In genomic region chr5:132362086-132362485, GRCh38 we compare ENCODE assay signal across 32 cellular contexts.
"Had no signal": no experiment of that assay in that cellular context is flagged by ENCODE, and none has a peak within 500 bp of the region (broad histone marks: within the 10 kb centered on the region; RNA-seq: fewer than 3 reads in every experiment).

No MANE protein-coding gene starts in this region.

- H3K4me3 ChIP-seq: adrenal gland, ascending aorta had no signal

- H3K9me3 ChIP-seq: adrenal gland, ascending aorta had no signal

- H3K27me3 Mint-ChIP-seq: activated CD4-positive, alpha-beta memory T cell treated with anti-CD3 and anti-CD28 coated beads for 36 hours; activated CD4-positive, alpha-beta T cell treated with anti-CD3 and anti-CD28 coated beads for 36 hours; activated CD8-positive, alpha-beta memory T cell treated with anti-CD3 and anti-CD28 coated beads, Interleukin-2, amount 10 ng/mL, durations not matched to agents 7 days and 5 days; activated naive CD4-positive, alpha-beta T cell treated with anti-CD3 and anti-CD28 coated beads, Interleukin-2, amount 50 U/mL, for 24 hours; activated naive CD8-positive, alpha-beta T cell treated with anti-CD3 and anti-CD28 coated beads for 36 hours; activated naive CD8-positive, alpha-beta T cell treated with anti-CD3 and anti-CD28 coated beads, Interleukin-2, amount 50 U/mL, for 24 hours; brain; effector memory CD8-positive, alpha-beta T cell; T-helper 17 cell had no signal

- H3K36me3 Mint-ChIP-seq: activated CD4-positive, alpha-beta memory T cell treated with anti-CD3 and anti-CD28 coated beads for 36 hours; activated CD8-positive, alpha-beta memory T cell treated with anti-CD3 and anti-CD28 coated beads, Interleukin-2, amount 10 ng/mL, durations not matched to agents 7 days and 5 days; activated naive CD8-positive, alpha-beta T cell treated with anti-CD3 and anti-CD28 coated beads for 36 hours had no signal

- H3K9me3 Mint-ChIP-seq: activated CD4-positive, alpha-beta memory T cell treated with anti-CD3 and anti-CD28 coated beads for 36 hours; activated CD4-positive, alpha-beta T cell treated with anti-CD3 and anti-CD28 coated beads, Interleukin-2, amount 10 ng/mL, durations not matched to agents 24 days and 14 days; activated naive CD4-positive, alpha-beta T cell treated with anti-CD3 and anti-CD28 coated beads for 36 hours; activated naive CD4-positive, alpha-beta T cell treated with anti-CD3 and anti-CD28 coated beads, Interleukin-2, amount 50 U/mL, for 24 hours; activated naive CD8-positive, alpha-beta T cell treated with anti-CD3 and anti-CD28 coated beads for 36 hours; activated naive CD8-positive, alpha-beta T cell treated with anti-CD3 and anti-CD28 coated beads, Interleukin-2, amount 50 U/mL, for 24 hours; activated T-helper 1 cell treated with anti-CD3 and anti-CD28 coated beads, Interleukin-12 subunit alpha, Interleukin-12 subunit beta, Interleukin-2, Interleukin-4 antibody, amounts not matched to agents 30 ng/mL and 10 ng/mL and 1 ng/mL, durations not matched to agents 14 hours and 24 hours and 36 hours; activated T-helper 2 cell treated with anti-CD3 and anti-CD28 coated beads, Interferon-gamma antibody, Interleukin-2, Interleukin-4, amounts not matched to agents 10 μg/mL and 5 μg/mL and 100 μg/mL, durations not matched to agents 14 hours and 24 hours and 36 hours; brain; effector memory CD8-positive, alpha-beta T cell had no signal

- H3K27ac Mint-ChIP-seq: activated CD4-positive, alpha-beta memory T cell treated with anti-CD3 and anti-CD28 coated beads for 36 hours; activated CD4-positive, alpha-beta T cell treated with anti-CD3 and anti-CD28 coated beads for 36 hours; activated CD4-positive, alpha-beta T cell treated with anti-CD3 and anti-CD28 coated beads, Interleukin-2, amount 10 ng/mL, durations not matched to agents 24 days and 14 days; activated CD8-positive, alpha-beta memory T cell treated with anti-CD3 and anti-CD28 coated beads, Interleukin-2, amount 10 ng/mL, durations not matched to agents 7 days and 5 days; activated CD8-positive, alpha-beta T cell treated with anti-CD3 and anti-CD28 coated beads, Interleukin-2, amount 10 ng/mL, durations not matched to agents 7 days and 5 days; activated naive CD4-positive, alpha-beta T cell treated with anti-CD3 and anti-CD28 coated beads for 36 hours; activated naive CD4-positive, alpha-beta T cell treated with anti-CD3 and anti-CD28 coated beads, Interleukin-2, amount 50 U/mL, for 24 hours; activated naive CD8-positive, alpha-beta T cell treated with anti-CD3 and anti-CD28 coated beads for 36 hours; activated naive CD8-positive, alpha-beta T cell treated with anti-CD3 and anti-CD28 coated beads, Interleukin-2, amount 50 U/mL, for 24 hours; activated T-helper 1 cell treated with anti-CD3 and anti-CD28 coated beads, Interleukin-12 subunit alpha, Interleukin-12 subunit beta, Interleukin-2, Interleukin-4 antibody, amounts not matched to agents 30 ng/mL and 10 ng/mL and 1 ng/mL, durations not matched to agents 14 hours and 24 hours and 36 hours; activated T-helper 2 cell treated with anti-CD3 and anti-CD28 coated beads, Interferon-gamma antibody, Interleukin-2, Interleukin-4, amounts not matched to agents 10 μg/mL and 5 μg/mL and 100 μg/mL, durations not matched to agents 14 hours and 24 hours and 36 hours; brain; effector memory CD8-positive, alpha-beta T cell had no signal

- H3K4me1 Mint-ChIP-seq: activated CD8-positive, alpha-beta memory T cell treated with anti-CD3 and anti-CD28 coated beads, Interleukin-2, amount 10 ng/mL, durations not matched to agents 7 days and 5 days; activated naive CD4-positive, alpha-beta T cell treated with anti-CD3 and anti-CD28 coated beads, Interleukin-2, amount 50 U/mL, for 24 hours; activated naive CD8-positive, alpha-beta T cell treated with anti-CD3 and anti-CD28 coated beads for 36 hours; activated naive CD8-positive, alpha-beta T cell treated with anti-CD3 and anti-CD28 coated beads, Interleukin-2, amount 50 U/mL, for 24 hours; brain had no signal

- H3K4me3 Mint-ChIP-seq: activated CD4-positive, alpha-beta memory T cell treated with anti-CD3 and anti-CD28 coated beads for 36 hours; activated CD4-positive, alpha-beta T cell treated with anti-CD3 and anti-CD28 coated beads for 36 hours; activated CD4-positive, alpha-beta T cell treated with anti-CD3 and anti-CD28 coated beads, Interleukin-2, amount 10 ng/mL, durations not matched to agents 24 days and 14 days; activated CD8-positive, alpha-beta memory T cell treated with anti-CD3 and anti-CD28 coated beads, Interleukin-2, amount 10 ng/mL, durations not matched to agents 7 days and 5 days; activated CD8-positive, alpha-beta T cell treated with anti-CD3 and anti-CD28 coated beads, Interleukin-2, amount 10 ng/mL, durations not matched to agents 7 days and 5 days; activated naive CD4-positive, alpha-beta T cell treated with anti-CD3 and anti-CD28 coated beads for 36 hours; activated naive CD4-positive, alpha-beta T cell treated with anti-CD3 and anti-CD28 coated beads, Interleukin-2, amount 50 U/mL, for 24 hours; activated naive CD8-positive, alpha-beta T cell treated with anti-CD3 and anti-CD28 coated beads for 36 hours; activated naive CD8-positive, alpha-beta T cell treated with anti-CD3 and anti-CD28 coated beads, Interleukin-2, amount 50 U/mL, for 24 hours; activated T-helper 1 cell treated with anti-CD3 and anti-CD28 coated beads, Interleukin-12 subunit alpha, Interleukin-12 subunit beta, Interleukin-2, Interleukin-4 antibody, amounts not matched to agents 30 ng/mL and 10 ng/mL and 1 ng/mL, durations not matched to agents 14 hours and 24 hours and 36 hours; brain; effector memory CD8-positive, alpha-beta T cell; T-helper 17 cell had no signal

- H3K36me3 ChIP-seq: adrenal gland, ascending aorta had no signal

- FAIRE-seq: colon had no signal

- H3K27me3 ChIP-seq: adrenal gland, ascending aorta had no signal

- DNase-seq: activated CD4-positive, alpha-beta memory T cell treated with anti-CD3 and anti-CD28 coated beads for 36 hours; activated CD4-positive, alpha-beta T cell treated with anti-CD3 and anti-CD28 coated beads for 36 hours; activated CD4-positive, alpha-beta T cell treated with anti-CD3 and anti-CD28 coated beads, Interleukin-2, amount 10 ng/mL, durations not matched to agents 24 days and 14 days; activated CD4-positive, CD25-positive, alpha-beta regulatory T cell; activated CD4-positive, CD25-positive, alpha-beta regulatory T cell treated with anti-CD3 and anti-CD28 coated beads, Interleukin-2, amount 50 U/mL, for 72 hours; activated CD8-positive, alpha-beta memory T cell treated with anti-CD3 and anti-CD28 coated beads, Interleukin-2, amount 10 ng/mL, durations not matched to agents 7 days and 5 days; activated CD8-positive, alpha-beta memory T cell treated with anti-CD3 and anti-CD28 coated beads, Interleukin-2, amount 50 U/mL, for 4 hours; activated CD8-positive, alpha-beta T cell treated with anti-CD3 and anti-CD28 coated beads, Interleukin-2, amount 10 ng/mL, durations not matched to agents 7 days and 5 days; activated effector memory CD4-positive, alpha-beta T cell treated with anti-CD3 and anti-CD28 coated beads, Interleukin-2, amount 50 U/mL, for 16 hours; activated naive CD4-positive, alpha-beta T cell treated with anti-CD3 and anti-CD28 coated beads for 36 hours; activated naive CD8-positive, alpha-beta T cell treated with anti-CD3 and anti-CD28 coated beads for 36 hours; activated naive CD8-positive, alpha-beta T cell treated with anti-CD3 and anti-CD28 coated beads, Interleukin-2, amount 50 U/mL, for 24 hours; activated T-cell treated with anti-CD3 and anti-CD28 coated beads, Interleukin-2, amount 50 U/mL, for 1 hour; activated T-cell treated with anti-CD3 and anti-CD28 coated beads, Interleukin-2, amount 50 U/mL, for 48 hours; adrenal gland; amygdala; caudate nucleus; cortex of kidney; dermis blood vessel endothelial cell; effector CD4-positive, alpha-beta T cell; effector memory CD8-positive, alpha-beta T cell; foreskin melanocyte; head of caudate nucleus; T-helper 1 cell; T-helper 17 cell had no signal

- ATAC-seq: activated CD4-positive, alpha-beta T cell treated with anti-CD3 and anti-CD28 coated beads for 36 hours; activated CD8-positive, alpha-beta memory T cell treated with anti-CD3 and anti-CD28 coated beads, Interleukin-2, amount 10 ng/mL, durations not matched to agents 7 days and 5 days; activated CD8-positive, alpha-beta T cell treated with anti-CD3 and anti-CD28 coated beads, Interleukin-2, amount 10 ng/mL, durations not matched to agents 7 days and 5 days; activated naive CD8-positive, alpha-beta T cell treated with anti-CD3 and anti-CD28 coated beads, Interleukin-2, amount 50 U/mL, for 24 hours; effector memory CD8-positive, alpha-beta T cell; esophagus mucosa; T-helper 17 cell had no signal
